Comparison of ENCODE assay signal across 8 cellular contexts in genomic region chr21:31660134-31660565, GRCh38. TPM values are rescaled to one million over a fixed set of nuclear protein-coding genes. Genes with fewer than 3 reads are reported as not detected.
DNase-seq lines count a peak whose midpoint lies in the region; ATAC-seq and TF ChIP-seq lines count a peak whose summit lies in the region.

No MANE protein-coding gene starts in this region.

- H2AFZ ChIP-seq in DND-41 (ENCODE audit: low read depth, low read length) = peak overlapping the region; percentile 71; the same call in 1 of the 2 replicates

- peaks cover 44% of the 10 kb centered on the region for H3K4me1 Mint-ChIP-seq in T-helper 1 cell treated with Interleukin-12 subunit alpha and Interleukin-12 subunit beta and Interleukin-4 antibody, amounts not matched to agents 30 μg/mL and 1 μg/mL, for 36 hours (ENCODE audit: low read depth)
- H3K4me1 Mint-ChIP-seq in naive B cell = peaks cover 34 to 61% (median 50%) of the 10 kb centered on the region in 3 donors

- TF ChIP-seq CTCF in DND-41 (IDR thresholded peaks at IDR 0.05; ENCODE audit: borderline replicate concordance, extremely low read depth, low read length, poor library complexity, severe bottlenecking) = no peak
- no peak for TF ChIP-seq CTCF in esophagus squamous epithelium (IDR thresholded peaks at IDR 0.05)

- H3K27ac ChIP-seq in DND-41 (ENCODE audit: low read length) (peak overlapping the region; percentile 73), esophagus squamous epithelium (peak overlapping the region; percentile 92 to 97 (median 93))

- H3K9me3 Mint-ChIP-seq in T-helper 1 cell treated with Interleukin-12 subunit alpha and Interleukin-12 subunit beta and Interleukin-4 antibody, amounts not matched to agents 30 μg/mL and 1 μg/mL, for 36 hours = no peaks in the 10 kb centered on the region
- no peaks in the 10 kb centered on the region for H3K9me3 Mint-ChIP-seq in naive B cell

- H3K36me3 ChIP-seq in DND-41 (ENCODE audit: insufficient read depth, low read length) = peaks cover 34% of the 10 kb centered on the region
- H3K36me3 ChIP-seq in esophagus squamous epithelium = peaks cover 0 to 33% (median 0%) of the 10 kb centered on the region in 3 donors

- H3K4me1 ChIP-seq in DND-41 (ENCODE audit: insufficient read depth, low read length) = peaks cover 59% of the 10 kb centered on the region
- H3K4me1 ChIP-seq in esophagus squamous epithelium = peaks cover 0 to 70% (median 32%) of the 10 kb centered on the region in 3 donors

- intact Hi-C loops in esophagus squamous epithelium (cut with DNase I) = no loop called here

- peak overlapping the region; percentile 90 for H3K27ac Mint-ChIP-seq in T-helper 1 cell treated with Interleukin-12 subunit alpha and Interleukin-12 subunit beta and Interleukin-4 antibody, amounts not matched to agents 30 μg/mL and 1 μg/mL, for 36 hours
- H3K27ac Mint-ChIP-seq in naive B cell = peak overlapping the region in 5 of 6 donors; percentile 85 to 95 (median 91)

- H4K20me1 ChIP-seq in DND-41 (ENCODE audit: insufficient read depth, low read length) = peaks cover 33% of the 10 kb centered on the region; the same call in 1 of the 2 replicates

- H3K9ac ChIP-seq in DND-41 (ENCODE audit: low read depth, low read length) = peak overlapping the region; percentile 62

- TF ChIP-seq POLR2A in esophagus squamous epithelium (IDR thresholded peaks at IDR 0.05) = no peak

- H3K4me3 Mint-ChIP-seq in T-helper 1 cell treated with Interleukin-12 subunit alpha and Interleukin-12 subunit beta and Interleukin-4 antibody, amounts not matched to agents 30 μg/mL and 1 μg/mL, for 36 hours = peak overlapping the region; percentile 92
- peak overlapping the region; percentile 85 to 99 (median 94) for H3K4me3 Mint-ChIP-seq in naive B cell

- peaks cover 54% of the 10 kb centered on the region for H3K79me2 ChIP-seq in DND-41 (ENCODE audit: insufficient read depth, low read length)

- peak overlapping the region; percentile 62 for H3K4me2 ChIP-seq in DND-41 (ENCODE audit: insufficient read depth, low read length)

- peak overlapping the region; percentile 60 to 74; a peak in 3 of 4 replicates for H3K4me3 ChIP-seq in DND-41 (ENCODE audit: low read depth in 1 of 2, low read length in 2 of 2)
- H3K4me3 ChIP-seq in esophagus squamous epithelium = peak overlapping the region; percentile 76 to 82 (median 79)

- no peaks in the 10 kb centered on the region for H3K27me3 Mint-ChIP-seq in T-helper 1 cell treated with Interleukin-12 subunit alpha and Interleukin-12 subunit beta and Interleukin-4 antibody, amounts not matched to agents 30 μg/mL and 1 μg/mL, for 36 hours (ENCODE audit: low read depth)
- H3K27me3 Mint-ChIP-seq in naive B cell = no peaks in the 10 kb centered on the region

- H3K9me3 ChIP-seq in DND-41 (ENCODE audit: insufficient read depth, low read length, severe bottlenecking) (no peaks in the 10 kb centered on the region), esophagus squamous epithelium (no peaks in the 10 kb centered on the region)

- H3K36me3 Mint-ChIP-seq in T-helper 1 cell treated with Interleukin-12 subunit alpha and Interleukin-12 subunit beta and Interleukin-4 antibody, amounts not matched to agents 30 μg/mL and 1 μg/mL, for 36 hours (ENCODE audit: low read depth) = peaks cover 13% of the 10 kb centered on the region
- H3K36me3 Mint-ChIP-seq in naive B cell = peaks cover 6 to 9% of the 10 kb centered on the region in 2 donors

- WGBS in esophagus squamous epithelium, 2 donors = 0% methylated on average over 4 to 13 of the region's 26 CpGs

- DNase-seq in DND-41 (peak; percentile 45), esophagus squamous epithelium (lab: John Stamatoyannopoulos, UW) (no peak), naive B cell (peak; percentile 14), AG20443 (ENCODE audit: low spot score) (no peak)

- H3K27me3 ChIP-seq in DND-41 (ENCODE audit: insufficient read depth, low read length, poor library complexity) (no peaks in the 10 kb centered on the region), esophagus squamous epithelium (no peaks in the 10 kb centered on the region)

- peak; percentile 36 for ATAC-seq in DND-41 (ENCODE audit: insufficient read depth, low read depth)
- ATAC-seq in GM19395 (IDR thresholded peaks at IDR 0.05; ENCODE audit: unreplicated experiment) = peak; percentile 48
- peak; percentile 42 for ATAC-seq in HG03432 (IDR thresholded peaks at IDR 0.05; ENCODE audit: unreplicated experiment)
- ATAC-seq in naive B cell (ENCODE audit: low read depth in 2 of 2) = peak; percentile 8 to 19
- no peak for ATAC-seq in esophagus mucosa

RNA-seq across cellular contexts. Expression of gene SOD1, which starts 0.7 kb away (rescaled TPM):
- total RNA-seq in esophagus squamous epithelium (100 to 1,000 TPM; 160 to 328 (median 221) TPM), esophagus mucosa (167 TPM)
- polyA plus RNA-seq in naive B cell (ENCODE audit: low read depth in 6 of 6) = 100 to 1,000 TPM; 305 to 529 (median 424) TPM

Comparison
In these comparisons a context has a peak if more than half of its experiments do, and no peak if none do; other contexts are left out.
1. DNase-seq: peak in DND-41 (single experiment) and naive B cell (single experiment); none in esophagus squamous epithelium (single experiment) and AG20443 (single experiment).